ENCODE assay signal across 8 cellular contexts in the genomic region with DNA sequence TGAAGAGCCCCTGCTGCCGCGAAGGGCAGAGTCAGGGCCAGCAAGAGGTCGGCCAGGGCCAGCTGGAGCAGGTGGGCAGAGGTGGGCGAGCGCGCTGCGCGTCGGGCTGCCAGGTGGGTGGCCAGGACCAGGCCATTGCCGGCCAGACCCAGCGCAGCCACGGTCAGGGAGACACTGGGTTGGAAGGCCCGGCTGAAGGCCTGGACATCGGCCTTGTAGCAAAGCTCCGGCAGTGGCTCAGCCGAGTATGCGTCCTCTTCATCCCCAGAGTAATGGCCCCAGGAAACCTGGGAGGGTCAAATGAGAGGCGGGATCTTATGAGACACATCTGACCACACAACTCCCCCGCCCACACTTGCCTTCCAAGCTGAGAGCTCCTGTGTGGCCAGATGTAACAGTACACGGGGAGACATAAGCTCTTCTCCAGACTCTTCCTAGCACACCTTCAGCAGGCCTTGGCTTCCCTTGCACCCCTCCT. TPM values are rescaled to one million over a fixed set of nuclear protein-coding genes. Genes with fewer than 3 reads are reported as not detected.
DNase-seq lines count a peak whose midpoint lies in the region; ATAC-seq and TF ChIP-seq lines count a peak whose summit lies in the region.

No MANE protein-coding gene starts in this region.

- POLR2A ChIA-PET in T-cell (lab: Charles Lee), result no interaction called here

- H3K9me3 ChIP-seq in iPS-18c (ENCODE audit: control insufficient read depth, insufficient read depth, low read length) (no peaks in the 10 kb centered on the region), suprapubic skin (no peaks in the 10 kb centered on the region)

- peaks cover 48% of the 10 kb centered on the region for H3K27me3 Mint-ChIP-seq in T-helper 1 cell treated with Interleukin-12 subunit alpha and Interleukin-12 subunit beta and Interleukin-4 antibody, amounts not matched to agents 30 μg/mL and 1 μg/mL, for 36 hours (ENCODE audit: low read depth)
- peaks cover 27 to 46% of the 10 kb centered on the region in 2 donors for H3K27me3 Mint-ChIP-seq in T-cell

- H3K27me3 ChIP-seq in suprapubic skin, result peaks cover 3% of the 10 kb centered on the region

- ATAC-seq in T-cell (replicated peaks in 1 of 4) (no peak), HG03521 (IDR thresholded peaks at IDR 0.05; ENCODE audit: unreplicated experiment) (no peak), GM19324 (IDR thresholded peaks at IDR 0.05; ENCODE audit: low FRiP score, unreplicated experiment) (no peak)

- no peak for TF ChIP-seq POLR2A in suprapubic skin (IDR thresholded peaks at IDR 0.05)

- 66% methylated on average over 12 of the region's 20 CpGs for WGBS in suprapubic skin

- peak overlapping the region; percentile 96 for H3K27ac ChIP-seq in suprapubic skin

- no peak for DNase-seq in T-helper 1 cell
- DNase-seq in T-cell, result no peak
- no peak for DNase-seq in suprapubic skin (ENCODE audit: low spot score in 2 of 2)
- no peak for DNase-seq in CD1c-positive myeloid dendritic cell (ENCODE audit: extremely low spot score)

- no peaks in the 10 kb centered on the region for H3K36me3 ChIP-seq in suprapubic skin

- no peak for TF ChIP-seq EP300 in suprapubic skin (IDR thresholded peaks at IDR 0.05)

- peaks cover 3% of the 10 kb centered on the region for H3K36me3 Mint-ChIP-seq in T-helper 1 cell treated with Interleukin-12 subunit alpha and Interleukin-12 subunit beta and Interleukin-4 antibody, amounts not matched to agents 30 μg/mL and 1 μg/mL, for 36 hours (ENCODE audit: low read depth)
- H3K36me3 Mint-ChIP-seq in T-cell, result no peaks in the 10 kb centered on the region

- H3K4me3 Mint-ChIP-seq in T-helper 1 cell treated with Interleukin-12 subunit alpha and Interleukin-12 subunit beta and Interleukin-4 antibody, amounts not matched to agents 30 μg/mL and 1 μg/mL, for 36 hours, result peak overlapping the region; percentile 54
- H3K4me3 Mint-ChIP-seq in T-cell, result peak overlapping the region; percentile 43 to 87 (median 56)

- H3K4me3 ChIP-seq in iPS-18c (ENCODE audit: insufficient read depth, low read depth, low read length) (peak overlapping the region; percentile 42; the same call in 1 of the 2 replicates), suprapubic skin (peak overlapping the region; percentile 84)

- peak overlapping the region; percentile 70 for H3K27ac Mint-ChIP-seq in T-helper 1 cell treated with Interleukin-12 subunit alpha and Interleukin-12 subunit beta and Interleukin-4 antibody, amounts not matched to agents 30 μg/mL and 1 μg/mL, for 36 hours
- peak overlapping the region; percentile 64 to 69 for H3K27ac Mint-ChIP-seq in T-cell

- no peaks in the 10 kb centered on the region for H3K9me3 Mint-ChIP-seq in T-helper 1 cell treated with Interleukin-12 subunit alpha and Interleukin-12 subunit beta and Interleukin-4 antibody, amounts not matched to agents 30 μg/mL and 1 μg/mL, for 36 hours
- no peaks in the 10 kb centered on the region for H3K9me3 Mint-ChIP-seq in T-cell

- CTCF ChIA-PET in T-cell (lab: Charles Lee), result interaction anchor here (0.5 to 2.8 kb wide), 3 partner anchors 33 to 102 kb away, joined by 3 to 17 read pairs (median 4); a partner anchor contains a TSS

- H3K4me1 Mint-ChIP-seq in T-helper 1 cell treated with Interleukin-12 subunit alpha and Interleukin-12 subunit beta and Interleukin-4 antibody, amounts not matched to agents 30 μg/mL and 1 μg/mL, for 36 hours (ENCODE audit: low read depth), result peaks cover 42% of the 10 kb centered on the region
- peaks cover 51 to 66% (median 61%) of the 10 kb centered on the region in 3 donors for H3K4me1 Mint-ChIP-seq in T-cell

- no peak for TF ChIP-seq CTCF in suprapubic skin (IDR thresholded peaks at IDR 0.05)

- H3K4me1 ChIP-seq in suprapubic skin, result peaks cover 69% of the 10 kb centered on the region

RNA-seq across cellular contexts. Expression of a gene that starts 1.3 kb away (rescaled TPM):
- total RNA-seq in T-cell, result 1 to 10 TPM in 4 of 5 donors, under 1 TPM in 1; 0.53 to 7.8 (median 1.3) TPM
- total RNA-seq in suprapubic skin, result 1 to 10 TPM in 2 of 4 donors, under 1 TPM in 2; 0.29 to 1.2 (median 0.85) TPM

RNA-seq across cellular contexts. Expression of a gene that starts 2.0 kb away (rescaled TPM):
- total RNA-seq in T-cell, result 10 to 100 TPM in 1 of 5 donors, 1 to 10 TPM in 4; 2.2 to 18.3 (median 3.0) TPM
- total RNA-seq in suprapubic skin, result 1 to 10 TPM in 3 of 4 donors, under 1 TPM in 1; 0.79 to 3.3 (median 1.2) TPM

RNA-seq across cellular contexts. Expression of a gene that starts 3.6 kb away (rescaled TPM):
- total RNA-seq in T-cell (1 to 10 TPM in 1 of 5 donors, under 1 TPM in 4; 0.13 to 2.5 (median 0.58) TPM), suprapubic skin (10 to 100 TPM; 38.7 to 58.4 (median 45.3) TPM)

RNA-seq across cellular contexts. Expression of a gene that starts 21.3 kb away (rescaled TPM):
- total RNA-seq in T-cell (10 to 100 TPM; 13.7 to 22.3 (median 20.5) TPM), suprapubic skin (10 to 100 TPM; 10.9 to 32.3 (median 12.7) TPM)

Comparison
In these comparisons a context has a peak if more than half of its experiments do, and no peak if none do; other contexts are left out.
1. RNA of a gene that starts 3.6 kb away (total RNA-seq): 38.7 to 58.4 TPM in suprapubic skin; 0.13 to 2.5 TPM in T-cell; every median in the first group is over 10 times any median in the second.